Comparison of ENCODE assay signal across 2 cellular contexts in genomic region chr20:34524426-34524825, GRCh38.
TF ChIP-seq lines count a peak whose summit lies in the region.

No MANE protein-coding gene starts in this region.

TF ChIP-seq in HepG2, 621 proteins besides CTCF, POLR2A, EP300 and RAD21:
- peak; percentile 85; the same call in 1 of the 2 replicates for TF ChIP-seq ZKSCAN8 (CRISPR knock-in tag; IDR thresholded peaks at IDR 0.05; ENCODE audit: borderline replicate concordance)
- 0 out of 2 replicates have a peak, but pooled peaks have one; percentile 3 for TF ChIP-seq ZBTB33 (CRISPR knock-in tag; IDR thresholded peaks at IDR 0.05)
- peak; percentile 44; the same call in 1 of the 2 replicates for TF ChIP-seq ZNF691 (CRISPR knock-in tag; IDR thresholded peaks at IDR 0.05; ENCODE audit: borderline replicate concordance, low read depth)
- no peak for TF ChIP-seq KIAA2018 (CRISPR knock-in tag; IDR thresholded peaks at IDR 0.05; ENCODE audit: borderline replicate concordance)
- no peak for TF ChIP-seq POGK (CRISPR knock-in tag; conservative IDR thresholded peaks at IDR 0.05)
- TF ChIP-seq ZNF3 (CRISPR knock-in tag; IDR thresholded peaks at IDR 0.05): peak; percentile 62; the same call in 1 of the 2 replicates
- no peak for TF ChIP-seq CBX5 (CRISPR knock-in tag; IDR thresholded peaks at IDR 0.05; ENCODE audit: borderline replicate concordance)
- no peak for TF ChIP-seq ZNF292 (CRISPR knock-in tag; IDR thresholded peaks at IDR 0.05; ENCODE audit: borderline replicate concordance, low read depth)

TF ChIP-seq in SK-N-SH treated with all-trans-retinoic acid at 6 μM for 48 hours, 23 proteins besides CTCF, POLR2A, EP300 and RAD21:
- TF ChIP-seq RARB (CRISPR knock-in tag; IDR thresholded peaks at IDR 0.05) (no peak), TCF4 (CRISPR knock-in tag; IDR thresholded peaks at IDR 0.05; ENCODE audit: borderline replicate concordance) (no peak), CSRNP3 (CRISPR knock-in tag; IDR thresholded peaks at IDR 0.05) (no peak), ARNTL (CRISPR knock-in tag; IDR thresholded peaks at IDR 0.05; ENCODE audit: borderline replicate concordance, low read depth) (no peak), ZNF70 (CRISPR knock-in tag; IDR thresholded peaks at IDR 0.05) (no peak), ZFP3 (CRISPR knock-in tag; IDR thresholded peaks at IDR 0.05) (no peak), PATZ1 (CRISPR knock-in tag; IDR thresholded peaks at IDR 0.05; ENCODE audit: borderline replicate concordance) (no peak)
TF ChIP-seq in SK-N-SH treated with all-trans-retinoic acid at 6 μM for 48 hours: peak in this region for 0.
